ENCODE assay signal across 11 cellular contexts in genomic region chr1:147292635-147293251, GRCh38. TPM values are rescaled to one million over a fixed set of nuclear protein-coding genes. Genes with fewer than 3 reads are reported as not detected.
DNase-seq lines count a peak whose midpoint lies in the region; ATAC-seq, FAIRE-seq and TF ChIP-seq lines count a peak whose summit lies in the region.
"Had no signal": no experiment of that assay in that cellular context is flagged by ENCODE, and none has a peak within 500 bp of the region (broad histone marks: within the 10 kb centered on the region; RNA-seq: fewer than 3 reads in every experiment).

No MANE protein-coding gene starts in this region.

- intact Hi-C loops in activated naive CD4-positive, alpha-beta T cell treated with anti-CD3 and anti-CD28 coated beads for 36 hours (cut with micrococcal nuclease), result no loop called here

- H3K9me3 Mint-ChIP-seq in activated naive CD4-positive, alpha-beta T cell treated with anti-CD3 and anti-CD28 coated beads for 36 hours, result peaks cover 5% of the 10 kb centered on the region
- H3K9me3 Mint-ChIP-seq in activated naive CD4-positive, alpha-beta T cell treated with anti-CD3 and anti-CD28 coated beads, Interleukin-2, amount 10 ng/mL, durations not matched to agents 7 days and 5 days, result peaks cover 2% of the 10 kb centered on the region

- DNase-seq in activated naive CD4-positive, alpha-beta T cell treated with anti-CD3 and anti-CD28 coated beads for 36 hours, result no peak
- no peak for DNase-seq in activated naive CD4-positive, alpha-beta T cell treated with anti-CD3 and anti-CD28 coated beads, Interleukin-2, amount 10 ng/mL, durations not matched to agents 7 days and 5 days
- DNase-seq in RCC 7860 (ENCODE audit: low spot score) (peak; percentile 94), fibroblast of gingiva (ENCODE audit: low read depth) (peak; percentile 87), thoracic aorta (ENCODE audit: low spot score) (no peak), GM19238 (ENCODE audit: insufficient read length, low spot score) (no peak), GM19239 (ENCODE audit: insufficient read length, low spot score) (no peak), small intestine (no peak)
- DNase-seq: activated gamma-delta T cell treated with Interleukin-2 at 50 U/mL for 16 hours; COR-L47; stimulated activated CD4-positive, alpha-beta T cell treated with anti-CD3 and anti-CD28 coated beads, Interleukin-4, amount 100 ng/mL, for 24 hours had no signal

- 62 to 95% (median 80%) methylated on average over 3 of the region's 3 CpGs for WGBS in small intestine, 3 donors

- H3K4me3 Mint-ChIP-seq in activated naive CD4-positive, alpha-beta T cell treated with anti-CD3 and anti-CD28 coated beads for 36 hours, result no peak overlapping the region
- H3K4me3 Mint-ChIP-seq in activated naive CD4-positive, alpha-beta T cell treated with anti-CD3 and anti-CD28 coated beads, Interleukin-2, amount 10 ng/mL, durations not matched to agents 7 days and 5 days, result no peak overlapping the region

- H3K27me3 Mint-ChIP-seq in activated naive CD4-positive, alpha-beta T cell treated with anti-CD3 and anti-CD28 coated beads for 36 hours (ENCODE audit: low read depth), result no peaks in the 10 kb centered on the region
- H3K27me3 Mint-ChIP-seq in activated naive CD4-positive, alpha-beta T cell treated with anti-CD3 and anti-CD28 coated beads, Interleukin-2, amount 10 ng/mL, durations not matched to agents 7 days and 5 days, result no peaks in the 10 kb centered on the region

- H3K27me3 ChIP-seq in thoracic aorta (replicated peaks; ENCODE audit: insufficient read depth) (no peaks in the 10 kb centered on the region), small intestine (ENCODE audit: control insufficient read depth in 2 of 2, insufficient read depth in 2 of 2, low read length in 2 of 2) (no peaks in the 10 kb centered on the region)

- H3K27ac ChIP-seq in thoracic aorta (peak overlapping the region in 1 of 2 donors; percentile 69), small intestine (ENCODE audit: low read depth in 1 of 2, low read length in 1 of 2) (no peak overlapping the region)

- H3K4me1 ChIP-seq in thoracic aorta (ENCODE audit: control insufficient read depth in 1 of 2, low read depth in 2 of 2) (no peaks in the 10 kb centered on the region), small intestine (ENCODE audit: control insufficient read depth in 2 of 2, insufficient read depth in 1 of 2, low read depth in 1 of 2, low read length in 1 of 2) (no peaks in the 10 kb centered on the region)

- H3K9me3 ChIP-seq in thoracic aorta (no peaks in the 10 kb centered on the region), small intestine (ENCODE audit: control insufficient read depth, low read depth) (no peaks in the 10 kb centered on the region)

- peak; percentile 36 for ATAC-seq in thoracic aorta (ENCODE audit: insufficient number of reproducible peaks, low FRiP score, low read depth)

- peaks cover 12% of the 10 kb centered on the region for H3K4me1 Mint-ChIP-seq in activated naive CD4-positive, alpha-beta T cell treated with anti-CD3 and anti-CD28 coated beads for 36 hours (ENCODE audit: low read depth)
- H3K4me1 Mint-ChIP-seq in activated naive CD4-positive, alpha-beta T cell treated with anti-CD3 and anti-CD28 coated beads, Interleukin-2, amount 10 ng/mL, durations not matched to agents 7 days and 5 days, result peaks cover 6% of the 10 kb centered on the region

- peak overlapping the region; percentile 7 for H3K27ac Mint-ChIP-seq in activated naive CD4-positive, alpha-beta T cell treated with anti-CD3 and anti-CD28 coated beads for 36 hours
- H3K27ac Mint-ChIP-seq in activated naive CD4-positive, alpha-beta T cell treated with anti-CD3 and anti-CD28 coated beads, Interleukin-2, amount 10 ng/mL, durations not matched to agents 7 days and 5 days, result no peak overlapping the region

- FAIRE-seq in RCC 7860 (lab: Jason Lieb, UNC) (peak; percentile 85), GM19239 (lab: Jason Lieb, UNC) (no peak), small intestine (lab: Jason Lieb, UNC) (no peak)

- H3K36me3 Mint-ChIP-seq in activated naive CD4-positive, alpha-beta T cell treated with anti-CD3 and anti-CD28 coated beads for 36 hours (ENCODE audit: low read depth), result peaks cover 96% of the 10 kb centered on the region
- H3K36me3 Mint-ChIP-seq in activated naive CD4-positive, alpha-beta T cell treated with anti-CD3 and anti-CD28 coated beads, Interleukin-2, amount 10 ng/mL, durations not matched to agents 7 days and 5 days, result peaks cover 96% of the 10 kb centered on the region

- H3K4me3 ChIP-seq in thoracic aorta, result no peak overlapping the region
- H3K4me3 ChIP-seq in small intestine (ENCODE audit: low read depth in 1 of 2, low read length in 2 of 2), result no peak overlapping the region

- CTCF ChIA-PET in activated naive CD4-positive, alpha-beta T cell treated with anti-CD3 and anti-CD28 coated beads for 36 hours (lab: Charles Lee), result no interaction called here
- CTCF ChIA-PET in activated naive CD4-positive, alpha-beta T cell treated with anti-CD3 and anti-CD28 coated beads, Interleukin-2, amount 10 ng/mL, durations not matched to agents 7 days and 5 days (lab: Charles Lee), result no interaction called here

- TF ChIP-seq CTCF in thoracic aorta (IDR thresholded peaks at IDR 0.05), result no peak

- peaks cover 56% of the 10 kb centered on the region for H3K36me3 ChIP-seq in thoracic aorta
- peaks cover 20 to 44% of the 10 kb centered on the region in 2 donors for H3K36me3 ChIP-seq in small intestine (ENCODE audit: control insufficient read depth in 2 of 2, insufficient read depth in 2 of 2, low read length in 2 of 2)

RNA-seq across cellular contexts. Expression of gene CHD1L, which starts 50.3 kb away (rescaled TPM):
- total RNA-seq in activated naive CD4-positive, alpha-beta T cell treated with anti-CD3 and anti-CD28 coated beads for 36 hours, result 10 to 100 TPM; 54.8 to 56.8 TPM
- 10 to 100 TPM; 36.6 to 50.8 TPM for total RNA-seq in thoracic aorta
- 10 to 100 TPM; 20.6 to 71.3 (median 37.0) TPM for polyA plus RNA-seq in small intestine

Comparison
In these comparisons a context has a peak if more than half of its experiments do, and no peak if none do; other contexts are left out.
1. DNase-seq: peak in RCC 7860 (single experiment) and fibroblast of gingiva (single experiment); none in activated naive CD4-positive, alpha-beta T cell treated with anti-CD3 and anti-CD28 coated beads for 36 hours (single experiment), activated naive CD4-positive, alpha-beta T cell treated with anti-CD3 and anti-CD28 coated beads, Interleukin-2, amount 10 ng/mL, durations not matched to agents 7 days and 5 days (single experiment), thoracic aorta (single experiment), GM19238 (single experiment), GM19239 (single experiment) and small intestine (single experiment).